In the genomic region with DNA sequence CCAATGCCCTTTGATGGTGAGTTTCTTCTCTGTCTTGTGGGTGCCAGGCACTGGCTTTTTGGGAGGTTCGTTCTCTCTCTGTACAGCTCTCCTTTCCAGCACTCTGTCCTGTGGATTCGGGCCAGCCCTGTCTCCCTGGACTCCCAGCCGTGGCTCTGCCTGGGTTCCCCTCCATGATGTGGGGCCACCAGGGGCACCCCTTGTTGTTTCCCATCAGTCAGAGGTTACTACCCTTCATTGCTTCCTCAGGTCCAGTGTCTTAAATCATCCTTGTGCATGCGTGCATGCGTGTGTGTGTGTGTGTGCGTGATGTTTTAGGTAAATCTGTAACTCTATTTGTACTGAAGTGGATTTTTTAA, we compare ENCODE assay signal across 19 cellular contexts.
"Had no signal": no experiment of that assay in that cellular context is flagged by ENCODE, and none has a peak within 500 bp of the region (broad histone marks: within the 10 kb centered on the region; RNA-seq: fewer than 3 reads in every experiment).

No MANE protein-coding gene starts in this region.

- H3K4me3 Mint-ChIP-seq: activated CD4-positive, alpha-beta memory T cell treated with anti-CD3 and anti-CD28 coated beads for 36 hours; activated T-cell treated with anti-CD3 and anti-CD28 coated beads, Interleukin-2, amount 50 U/mL, for 4 hours; effector memory CD8-positive, alpha-beta T cell; neural progenitor cell; T-cell had no signal

- H3K27ac Mint-ChIP-seq: activated CD4-positive, alpha-beta memory T cell treated with anti-CD3 and anti-CD28 coated beads for 36 hours; neural progenitor cell had no signal

- H3K9ac ChIP-seq: neural progenitor cell had no signal

- H3K27me3 Mint-ChIP-seq: activated CD4-positive, alpha-beta memory T cell treated with anti-CD3 and anti-CD28 coated beads for 36 hours; effector memory CD8-positive, alpha-beta T cell; T-cell had no signal

- H3K27ac ChIP-seq: left lung, neural progenitor cell, prostate gland, right atrium auricular region, tibial nerve had no signal

- H3K4me2 ChIP-seq: neural progenitor cell had no signal

- H3K9me3 Mint-ChIP-seq: activated CD4-positive, alpha-beta memory T cell treated with anti-CD3 and anti-CD28 coated beads for 36 hours; activated T-cell treated with anti-CD3 and anti-CD28 coated beads, Interleukin-2, amount 50 U/mL, for 4 hours; effector memory CD8-positive, alpha-beta T cell; neural progenitor cell; T-cell had no signal

- H2AFZ ChIP-seq: neural progenitor cell had no signal

- H3K4me1 Mint-ChIP-seq: neural progenitor cell had no signal

- H3K4me1 ChIP-seq: left lung, neural progenitor cell, prostate gland, tibial nerve had no signal

- ATAC-seq: activated T-cell treated with anti-CD3 and anti-CD28 coated beads, Interleukin-2, amount 50 U/mL, for 4 hours; effector memory CD8-positive, alpha-beta T cell; left lung; T-cell had no signal

- H3K27me3 ChIP-seq: left lung, neural progenitor cell, right atrium auricular region, tibial nerve had no signal

- DNase-seq: activated CD4-positive, alpha-beta memory T cell treated with anti-CD3 and anti-CD28 coated beads for 36 hours; activated effector memory CD4-positive, alpha-beta T cell treated with Interleukin-2 at 50 U/mL for 16 hours; activated naive CD4-positive, alpha-beta T cell treated with anti-CD3 and anti-CD28 coated beads, Interleukin-2, amount 50 U/mL, for 16 hours; activated T-cell treated with anti-CD3 and anti-CD28 coated beads, Interleukin-2, amount 50 U/mL, for 4 hours; effector memory CD8-positive, alpha-beta T cell; hippocampal formation; islet precursor cell; left lung; midbrain; stimulated activated CD4-positive, alpha-beta T cell treated with anti-CD3 and anti-CD28 coated beads, Interleukin-12 subunit alpha, Interleukin-12 subunit beta, amount 100 ng/mL, for 4 hours; stimulated activated CD4-positive, alpha-beta T cell treated with anti-CD3 and anti-CD28 coated beads, Interleukin-1b, Interleukin-23, amount 100 ng/mL, for 48 hours; stimulated activated CD8-positive, alpha-beta memory T cell treated with anti-CD3 and anti-CD28 coated beads, Interleukin-4, amount 100 ng/mL, for 48 hours; stimulated activated naive CD4-positive, alpha-beta T cell treated with Interleukin-2 at 50 U/mL for 16 hours; T-cell; T-helper 9 cell had no signal

- H3K9me3 ChIP-seq: left lung, prostate gland, right atrium auricular region, tibial nerve had no signal
